Comparison of ENCODE assay signal across 8 cellular contexts in genomic region chr3:170007031-170007663, GRCh38. TPM values are rescaled to one million over a fixed set of nuclear protein-coding genes. Genes with fewer than 3 reads are reported as not detected.
DNase-seq lines count a peak whose midpoint lies in the region; ATAC-seq and TF ChIP-seq lines count a peak whose summit lies in the region.

No MANE protein-coding gene starts in this region.

- H3K4me2 ChIP-seq in GM23248 (ENCODE audit: unreplicated experiment) (no peak overlapping the region), osteoblast (ENCODE audit: insufficient read depth, low read length) (no peak overlapping the region)

- H3K27me3 ChIP-seq in GM23248 (replicated peaks; ENCODE audit: insufficient read depth) (no peaks in the 10 kb centered on the region), MG63 (no peaks in the 10 kb centered on the region), osteoblast (ENCODE audit: insufficient read depth, low read length) (no peaks in the 10 kb centered on the region)

- no peaks in the 10 kb centered on the region for H3K9me2 ChIP-seq in GM23248 (ENCODE audit: insufficient read depth)

- TF ChIP-seq POLR2A in GM18505 (IDR thresholded peaks at IDR 0.05; ENCODE audit: borderline replicate concordance, extremely low read depth, insufficient read depth, insufficient read length): no peak

- H3K36me3 ChIP-seq in GM23248 (ENCODE audit: low read depth) (no peaks in the 10 kb centered on the region), MG63 (no peaks in the 10 kb centered on the region), osteoblast (ENCODE audit: insufficient read depth, low read length) (no peaks in the 10 kb centered on the region)

- DNase-seq in GM23248 (peak; percentile 45), MG63 (peak; percentile 28), osteoblast (ENCODE audit: insufficient read length, low spot score, missing footprints) (no peak), HUDEP-2 (lab: John Stamatoyannopoulos, UW; ENCODE audit: unreplicated experiment in 76 of 76) (no peak), NCI-H2029 treated with DMSO at 0.1 percent for 48 hours (lab: John Stamatoyannopoulos, UW) (no peak), NCI-H2171 (lab: John Stamatoyannopoulos, UW) (no peak)
- DNase-seq in activated naive CD4-positive, alpha-beta T cell treated with anti-CD3 and anti-CD28 coated beads, Interleukin-2, amount 50 U/mL, for 72 hours (ENCODE audit: low spot score in 2 of 2): peak in 1 of 2 donors; percentile 38

- H3K79me2 ChIP-seq in GM23248 (ENCODE audit: insufficient read depth) (no peaks in the 10 kb centered on the region), osteoblast (ENCODE audit: insufficient read depth, low read length) (no peaks in the 10 kb centered on the region)

- H3K4me1 ChIP-seq in GM23248 (ENCODE audit: insufficient read depth) (no peaks in the 10 kb centered on the region), osteoblast (ENCODE audit: insufficient read depth, low read length) (no peaks in the 10 kb centered on the region)

- no peak overlapping the region for H3K9ac ChIP-seq in GM23248

- H3F3A ChIP-seq in GM23248 (ENCODE audit: insufficient read depth): no peaks in the 10 kb centered on the region

- H3K4me3 ChIP-seq in GM23248 (no peak overlapping the region), MG63 (no peak overlapping the region), osteoblast (ENCODE audit: insufficient read depth, low read length) (no peak overlapping the region)

- H2AFZ ChIP-seq in GM23248 (peak overlapping the region; percentile 33; the same call in 1 of the 2 replicates), osteoblast (ENCODE audit: low read length) (peak overlapping the region; percentile 66)

- WGBS in GM23248 (ENCODE audit: low coverage in 1 of 2, low lambda C conversion rate in 2 of 2, missing lambda C conversion rate in 2 of 2), 2 experiments: 67 to 71% methylated on average over 7 of the region's 7 CpGs

- in situ Hi-C loops in GM23248 (cut with MboI): no loop called here

- no peak for TF ChIP-seq CTCF in osteoblast (IDR thresholded peaks at IDR 0.05; ENCODE audit: extremely low read depth, low read depth, low read length)

- no peaks in the 10 kb centered on the region for H4K20me1 ChIP-seq in GM23248 (ENCODE audit: insufficient read depth)
- no peaks in the 10 kb centered on the region for H4K20me1 ChIP-seq in osteoblast (ENCODE audit: insufficient read depth, low read length)

- peak; percentile 65 for ATAC-seq in GM18505 (IDR thresholded peaks at IDR 0.05; ENCODE audit: unreplicated experiment)
- ATAC-seq in activated naive CD4-positive, alpha-beta T cell treated with anti-CD3 and anti-CD28 coated beads, Interleukin-2, amount 50 U/mL, for 72 hours: peak; percentile 92 to 96

- no peak overlapping the region for H3K27ac ChIP-seq in GM23248
- H3K27ac ChIP-seq in osteoblast (ENCODE audit: low read depth, low read length): no peak overlapping the region

- peak overlapping the region; percentile 53 to 61 for H3K27ac Mint-ChIP-seq in activated naive CD4-positive, alpha-beta T cell treated with anti-CD3 and anti-CD28 coated beads, Interleukin-2, amount 50 U/mL, for 72 hours

- peaks cover 6 to 8% of the 10 kb centered on the region in 2 donors for H3K36me3 Mint-ChIP-seq in activated naive CD4-positive, alpha-beta T cell treated with anti-CD3 and anti-CD28 coated beads, Interleukin-2, amount 50 U/mL, for 72 hours

- H3K9me3 ChIP-seq in GM23248 (ENCODE audit: low read depth) (no peaks in the 10 kb centered on the region), MG63 (no peaks in the 10 kb centered on the region), osteoblast (ENCODE audit: low read depth, low read length) (no peaks in the 10 kb centered on the region)

- H3K9me3 Mint-ChIP-seq in activated naive CD4-positive, alpha-beta T cell treated with anti-CD3 and anti-CD28 coated beads, Interleukin-2, amount 50 U/mL, for 72 hours: peaks cover 5% of the 10 kb centered on the region in 2 donors

RNA-seq across cellular contexts. Expression of gene GPR160, which starts 30.6 kb away (rescaled TPM):
- total RNA-seq in GM23248 (2014; rRNA removed; shearing (Covaris generic)): 0.13 and 0.76 TPM in 2 replicates
- polyA plus RNA-seq in GM23248 (2016; fragmentation: Nextera tagmentation; extraction: Ambion mirVana): 0.44 and 0.73 TPM in 2 replicates
- total RNA-seq in MG63 (2014; rRNA removed; shearing (Covaris generic); ENCODE audit: low replicate concordance): 1.3 and 4.3 TPM in 2 replicates
- 10 to 100 TPM in 1 of 2 donors, 1 to 10 TPM in 1; 7.2 to 13.2 TPM for total RNA-seq in activated naive CD4-positive, alpha-beta T cell treated with anti-CD3 and anti-CD28 coated beads, Interleukin-2, amount 50 U/mL, for 72 hours
- 0.29 TPM in 1 of 2 replicates, not detected in the other for total RNA-seq in osteoblast

RNA-seq across cellular contexts. Expression of gene SEC62, which starts 40.5 kb away (rescaled TPM):
- 34.0 and 39.4 TPM in 2 replicates for total RNA-seq in GM23248 (2014; rRNA removed; shearing (Covaris generic))
- polyA plus RNA-seq in GM23248 (2016; fragmentation: Nextera tagmentation; extraction: Ambion mirVana): 185 and 193 TPM in 2 replicates
- total RNA-seq in MG63 (2014; rRNA removed; shearing (Covaris generic); ENCODE audit: low replicate concordance): 12.2 and 28.1 TPM in 2 replicates
- total RNA-seq in activated naive CD4-positive, alpha-beta T cell treated with anti-CD3 and anti-CD28 coated beads, Interleukin-2, amount 50 U/mL, for 72 hours: 10 to 100 TPM; 52.1 to 81.9 TPM
- total RNA-seq in osteoblast: 31.5 and 34.2 TPM in 2 replicates

Comparison
In these comparisons a context has a peak if more than half of its experiments do, and no peak if none do; other contexts are left out.
1. DNase-seq: peak in GM23248 (single experiment) and MG63 (single experiment); none in osteoblast (single experiment), HUDEP-2 (0 of 76), NCI-H2029 treated with DMSO at 0.1 percent for 48 hours (single experiment) and NCI-H2171 (single experiment).